In genomic region chr11:28697920-28698827, GRCh38 we compare ENCODE assay signal across 8 cellular contexts.
DNase-seq lines count a peak whose midpoint lies in the region; ATAC-seq, FAIRE-seq and TF ChIP-seq lines count a peak whose summit lies in the region.

No MANE protein-coding gene starts in this region.

- H3K36me3 ChIP-seq in esophagus squamous epithelium = no peaks in the 10 kb centered on the region
- no peaks in the 10 kb centered on the region for H3K36me3 ChIP-seq in neuronal stem cell (replicated peaks in 1 of 2; ENCODE audit: control insufficient read depth in 2 of 2, insufficient read depth in 2 of 2, low read length in 2 of 2)

- no peaks in the 10 kb centered on the region for H3K4me1 ChIP-seq in esophagus squamous epithelium
- peaks cover 0 to 2% of the 10 kb centered on the region in 2 donors for H3K4me1 ChIP-seq in neuronal stem cell (ENCODE audit: control insufficient read depth in 2 of 2, insufficient read depth in 1 of 2, low read depth in 1 of 2, low read length in 2 of 2)

- TF ChIP-seq CTCF in esophagus squamous epithelium (IDR thresholded peaks at IDR 0.05) = peak; percentile 51 to 78 (median 68)

- H3K79me1 ChIP-seq in neuronal stem cell (ENCODE audit: low read depth, low read length) = no peaks in the 10 kb centered on the region

- H3K27ac ChIP-seq in esophagus squamous epithelium = no peak overlapping the region
- no peak overlapping the region for H3K27ac ChIP-seq in neuronal stem cell (replicated peaks; ENCODE audit: low read length)

- intact Hi-C loops in esophagus squamous epithelium (cut with DNase I) = no loop called here

- H2BK15ac ChIP-seq in neuronal stem cell (ENCODE audit: low read length) = no peak overlapping the region

- DNase-seq in COLO668 (lab: John Stamatoyannopoulos, UW; ENCODE audit: unreplicated experiment) (peak; percentile 50), HK-2 (ENCODE audit: unreplicated experiment) (peak; percentile 38), SK-N-DZ (ENCODE audit: low spot score) (peak; percentile 57), esophagus squamous epithelium (lab: John Stamatoyannopoulos, UW) (no peak), neuronal stem cell (ENCODE audit: low spot score) (peak; percentile 81), H54 (ENCODE audit: insufficient read length, low spot score) (no peak)

- no peak overlapping the region for H3K14ac ChIP-seq in neuronal stem cell (ENCODE audit: low read length)

- H3K4me2 ChIP-seq in neuronal stem cell (ENCODE audit: insufficient read depth, low read length, poor library complexity, severe bottlenecking) = no peak overlapping the region

- H3K18ac ChIP-seq in neuronal stem cell (ENCODE audit: low read length) = no peak overlapping the region

- H2BK5ac ChIP-seq in neuronal stem cell (ENCODE audit: low read length) = no peak overlapping the region

- no peak overlapping the region for H3K4ac ChIP-seq in neuronal stem cell (ENCODE audit: low read length)

- H3K9ac ChIP-seq in neuronal stem cell (ENCODE audit: low read depth, low read length, poor library complexity) = no peak overlapping the region

- H4K8ac ChIP-seq in neuronal stem cell (ENCODE audit: low read depth, low read length) = no peak overlapping the region

- H2BK12ac ChIP-seq in neuronal stem cell (ENCODE audit: low read length) = no peak overlapping the region

- peak; percentile 81 for ATAC-seq in GM18511 (IDR thresholded peaks at IDR 0.05; ENCODE audit: unreplicated experiment)
- no peak for ATAC-seq in GM21528 (IDR thresholded peaks at IDR 0.05; ENCODE audit: low FRiP score, unreplicated experiment)

- H3K9me3 ChIP-seq in esophagus squamous epithelium (no peaks in the 10 kb centered on the region), neuronal stem cell (replicated peaks in 1 of 2; ENCODE audit: control insufficient read depth in 2 of 2, insufficient read depth in 1 of 2, low read depth in 1 of 2, low read length in 2 of 2) (no peaks in the 10 kb centered on the region)

- H4K91ac ChIP-seq in neuronal stem cell (ENCODE audit: low read depth, low read length, poor library complexity) = no peak overlapping the region

- no peak overlapping the region for H2AFZ ChIP-seq in neuronal stem cell (ENCODE audit: low read length)

- no peak for FAIRE-seq in H54 (lab: Jason Lieb, UNC)

- H3K4me3 ChIP-seq in esophagus squamous epithelium (no peak overlapping the region), neuronal stem cell (ENCODE audit: low read length in 2 of 2) (no peak overlapping the region)

- no peak overlapping the region for H3K23ac ChIP-seq in neuronal stem cell (ENCODE audit: low read depth, low read length, poor library complexity)

- TF ChIP-seq POLR2A in esophagus squamous epithelium (IDR thresholded peaks at IDR 0.05) = no peak
- no peak for TF ChIP-seq POLR2A in H54 (IDR thresholded peaks at IDR 0.05; ENCODE audit: low read depth, low read length)

- no peak overlapping the region for H2AK5ac ChIP-seq in neuronal stem cell (ENCODE audit: low read depth, low read length)

- WGBS in esophagus squamous epithelium, 2 donors = 58 to 63% methylated on average over 5 of the region's 5 CpGs
- WGBS in neuronal stem cell (ENCODE audit: extremely low coverage in 2 of 2, insufficient read length in 2 of 2, insufficient replicate concordance in 1 of 2), 2 donors = no CpG with 5 or more reads among the region's 5 CpGs

- no peak overlapping the region for H2BK120ac ChIP-seq in neuronal stem cell (ENCODE audit: low read depth, low read length)

- H3K27me3 ChIP-seq in esophagus squamous epithelium (no peaks in the 10 kb centered on the region), neuronal stem cell (ENCODE audit: control insufficient read depth in 3 of 3, insufficient read depth in 3 of 3, low read depth in 1 of 3, low read length in 3 of 3) (no peaks in the 10 kb centered on the region)

Comparison
In these comparisons a context has a peak if more than half of its experiments do, and no peak if none do; other contexts are left out.
1. DNase-seq: peak in COLO668 (single experiment), HK-2 (single experiment), SK-N-DZ (single experiment) and neuronal stem cell (single experiment); none in esophagus squamous epithelium (single experiment) and H54 (single experiment).